ENCODE assay signal across 7 cellular contexts in genomic region chr13:25017808-25018728, GRCh38.
DNase-seq lines count a peak whose midpoint lies in the region; ATAC-seq, FAIRE-seq and TF ChIP-seq lines count a peak whose summit lies in the region.
"Not testable (repeated sequence)": the region's sequence is repeated elsewhere in the genome, so short reads cannot be mapped to it uniquely, and the experiment has no call there.

No MANE protein-coding gene starts in this region.

- peaks cover 0 to 12% of the 10 kb centered on the region in 2 donors for H3K27me3 ChIP-seq in esophagus (ENCODE audit: control insufficient read depth in 1 of 2, insufficient read depth in 2 of 2, low read length in 2 of 2)
- H3K27me3 ChIP-seq in lower lobe of right lung (ENCODE audit: low read depth), result peaks cover 59% of the 10 kb centered on the region
- H3K27me3 ChIP-seq in smooth muscle cell (ENCODE audit: low read depth), result peaks cover 73% of the 10 kb centered on the region

- H3K9me3 ChIP-seq in esophagus (ENCODE audit: control insufficient read depth in 2 of 2, insufficient read depth in 1 of 2, low read depth in 1 of 2, low read length in 1 of 2); lower lobe of right lung; smooth muscle cell (replicated peaks; ENCODE audit: low read depth): not testable (repeated sequence)

- H3K27me3 Mint-ChIP-seq in activated naive CD4-positive, alpha-beta T cell treated with anti-CD3 and anti-CD28 coated beads, Interleukin-2, amount 10 ng/mL, durations not matched to agents 7 days and 5 days, result peaks cover 49% of the 10 kb centered on the region

- WGBS in esophagus, 2 donors, result 2% methylated on average over 60 to 79 of the region's 79 CpGs
- 3% methylated on average over 75 of the region's 79 CpGs for WGBS in smooth muscle cell (ENCODE audit: low lambda C conversion rate)

- peak overlapping the region; percentile 70 for H3K27ac Mint-ChIP-seq in activated naive CD4-positive, alpha-beta T cell treated with anti-CD3 and anti-CD28 coated beads, Interleukin-2, amount 10 ng/mL, durations not matched to agents 7 days and 5 days

- H3K4me1 ChIP-seq in esophagus (ENCODE audit: control insufficient read depth in 2 of 2, insufficient read depth in 2 of 2, low read length in 1 of 2); lower lobe of right lung; smooth muscle cell (ENCODE audit: low read depth): not testable (repeated sequence)

- peaks cover 14% of the 10 kb centered on the region for H3K4me1 Mint-ChIP-seq in activated naive CD4-positive, alpha-beta T cell treated with anti-CD3 and anti-CD28 coated beads, Interleukin-2, amount 10 ng/mL, durations not matched to agents 7 days and 5 days

- not testable (repeated sequence) for H3K36me3 Mint-ChIP-seq in activated naive CD4-positive, alpha-beta T cell treated with anti-CD3 and anti-CD28 coated beads, Interleukin-2, amount 10 ng/mL, durations not matched to agents 7 days and 5 days

- intact Hi-C loops in lower lobe of right lung (cut with DNase I), result not testable (repeated sequence)

- peak; percentile 40 for DNase-seq in GM12892 (ENCODE audit: insufficient read length)
- DNase-seq in NCI-H146 treated with DMSO at 0.1 percent for 48 hours (lab: John Stamatoyannopoulos, UW; ENCODE audit: unreplicated experiment), result peak; percentile 50
- peak; percentile 77 for DNase-seq in activated naive CD4-positive, alpha-beta T cell treated with anti-CD3 and anti-CD28 coated beads, Interleukin-2, amount 10 ng/mL, durations not matched to agents 7 days and 5 days
- DNase-seq in lower lobe of right lung, result peak; percentile 63
- DNase-seq in smooth muscle cell (lab: John Stamatoyannopoulos, UW; ENCODE audit: unreplicated experiment), result not testable (repeated sequence)

- H2AFZ ChIP-seq in smooth muscle cell (ENCODE audit: low read depth), result not testable (repeated sequence)

- H4K20me1 ChIP-seq in smooth muscle cell (ENCODE audit: low read depth), result not testable (repeated sequence)

- H3K4me3 ChIP-seq in esophagus (ENCODE audit: low read depth in 1 of 2, low read length in 2 of 2) (peak overlapping the region; percentile 2 to 20), lower lobe of right lung (peak overlapping the region; percentile 38), smooth muscle cell (peak overlapping the region; percentile 29)

- not testable (repeated sequence) for H3F3A ChIP-seq in smooth muscle cell (ENCODE audit: low read depth)

- peak overlapping the region; percentile 60 for H3K4me3 Mint-ChIP-seq in activated naive CD4-positive, alpha-beta T cell treated with anti-CD3 and anti-CD28 coated beads, Interleukin-2, amount 10 ng/mL, durations not matched to agents 7 days and 5 days

- not testable (repeated sequence) for H3K9ac ChIP-seq in smooth muscle cell (ENCODE audit: low read depth)

- CTCF ChIA-PET in activated naive CD4-positive, alpha-beta T cell treated with anti-CD3 and anti-CD28 coated beads, Interleukin-2, amount 10 ng/mL, durations not matched to agents 7 days and 5 days (lab: Charles Lee), result interaction anchor here (1.3 to 1.7 kb wide), 4 partner anchors 12 to 23 kb away, joined by 3 to 4 read pairs (median 4); no protein-coding TSS in a partner anchor

- not testable (repeated sequence) for FAIRE-seq in GM12892 (lab: Jason Lieb, UNC)

- H3K36me3 ChIP-seq in esophagus (ENCODE audit: control insufficient read depth in 2 of 2, insufficient read depth in 2 of 2, low read length in 1 of 2); lower lobe of right lung; smooth muscle cell (ENCODE audit: low read depth): not testable (repeated sequence)

- H3K9me3 Mint-ChIP-seq in activated naive CD4-positive, alpha-beta T cell treated with anti-CD3 and anti-CD28 coated beads, Interleukin-2, amount 10 ng/mL, durations not matched to agents 7 days and 5 days, result not testable (repeated sequence)

- not testable (repeated sequence) for TF ChIP-seq POLR2A in GM12892 (IDR thresholded peaks at IDR 0.05; ENCODE audit: low read depth, low read length)
- TF ChIP-seq POLR2A in Raji (IDR thresholded peaks at IDR 0.05; ENCODE audit: insufficient read depth, low read depth, low read length), result peak; percentile 53; the same call in 1 of the 2 replicates

- TF ChIP-seq CTCF in lower lobe of right lung (IDR thresholded peaks at IDR 0.05); smooth muscle cell (IDR thresholded peaks at IDR 0.05; ENCODE audit: borderline replicate concordance, insufficient read depth, poor library complexity, severe bottlenecking): not testable (repeated sequence)

- H3K27ac ChIP-seq in esophagus (ENCODE audit: low read depth in 2 of 2, low read length in 1 of 2); lower lobe of right lung; smooth muscle cell (ENCODE audit: low read depth): not testable (repeated sequence)

- peak; percentile 66 to 75 for ATAC-seq in lower lobe of right lung

- H3K79me2 ChIP-seq in smooth muscle cell (ENCODE audit: low read depth), result not testable (repeated sequence)

- H3K4me2 ChIP-seq in smooth muscle cell, result peak overlapping the region; percentile 78
